ENCODE assay signal across 8 cellular contexts in the genomic region with DNA sequence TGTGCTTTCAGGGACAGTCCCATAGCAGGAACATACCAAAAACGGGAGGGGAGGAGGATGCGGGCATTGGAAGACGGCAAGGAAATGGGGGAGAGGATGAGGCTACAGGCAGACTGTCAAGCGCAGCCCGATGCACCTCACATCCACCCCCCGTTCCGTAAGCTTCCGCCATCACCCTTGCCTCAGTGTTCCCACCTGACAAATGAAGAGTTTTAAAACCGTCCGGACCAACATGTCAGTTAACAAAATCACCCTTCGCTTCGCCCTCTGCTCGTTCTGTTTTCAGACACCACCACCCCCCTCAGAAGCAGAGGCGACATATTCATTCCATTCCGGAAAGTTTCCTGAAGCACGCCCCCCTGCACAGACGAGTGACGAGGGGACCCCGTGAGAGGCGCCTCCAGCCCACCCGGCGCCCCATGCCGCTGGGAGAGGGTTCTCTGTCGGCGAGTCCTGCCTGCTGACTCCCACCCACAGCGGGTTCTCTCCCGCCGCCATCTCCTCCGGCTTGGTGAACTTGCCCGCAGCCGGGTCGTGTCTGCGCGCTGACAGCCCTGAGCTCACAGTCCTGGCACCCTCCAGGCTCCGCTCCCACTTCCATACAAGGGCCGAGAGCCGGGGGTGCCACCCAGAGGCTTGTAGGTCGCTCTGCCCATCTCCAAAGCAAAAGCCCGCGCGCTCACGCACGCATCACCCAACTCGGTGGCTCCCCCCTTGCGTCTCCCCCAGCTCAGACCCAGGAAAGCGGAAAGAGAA. TPM values are rescaled to one million over a fixed set of nuclear protein-coding genes. Genes with fewer than 3 reads are reported as not detected.
DNase-seq lines count a peak whose midpoint lies in the region; ATAC-seq, FAIRE-seq and TF ChIP-seq lines count a peak whose summit lies in the region.

No MANE protein-coding gene starts in this region.

- ATAC-seq in GM19455 (IDR thresholded peaks at IDR 0.05; ENCODE audit: unreplicated experiment) (no peak), esophagus mucosa (no peak)

- no peaks in the 10 kb centered on the region for H3K79me2 ChIP-seq in hepatocyte

- DNase-seq in MG63 (peak; percentile 31), hepatocyte (ENCODE audit: low spot score) (no peak), GM19239 (ENCODE audit: insufficient read length, low spot score) (no peak), superior temporal gyrus (ENCODE audit: extremely low spot score) (no peak)
- DNase-seq in activated T-cell treated with anti-CD3 and anti-CD28 coated beads, Interleukin-2, amount 50 U/mL, for 24 hours = peak; percentile 67
- peak; percentile 31 for DNase-seq in stimulated activated CD4-positive, alpha-beta T cell treated with anti-CD3 and anti-CD28 coated beads, Interleukin-2, amount 100 ng/mL, for 4 hours (ENCODE audit: low read depth)

- H3K4me2 ChIP-seq in hepatocyte = peak overlapping the region; percentile 91

- H3K36me3 ChIP-seq in MG63 (no peaks in the 10 kb centered on the region), hepatocyte (replicated peaks; ENCODE audit: insufficient read depth, low read depth) (no peaks in the 10 kb centered on the region)

- no peaks in the 10 kb centered on the region for H3K9me3 Mint-ChIP-seq in activated T-cell treated with anti-CD3 and anti-CD28 coated beads, Interleukin-2, amount 50 U/mL, for 24 hours

- no peaks in the 10 kb centered on the region for H4K20me1 ChIP-seq in hepatocyte (ENCODE audit: insufficient read depth, poor library complexity, severe bottlenecking)

- H3K4me3 Mint-ChIP-seq in activated T-cell treated with anti-CD3 and anti-CD28 coated beads, Interleukin-2, amount 50 U/mL, for 24 hours = peak overlapping the region; percentile 90

- peaks cover 50% of the 10 kb centered on the region for H3K4me1 Mint-ChIP-seq in activated T-cell treated with anti-CD3 and anti-CD28 coated beads, Interleukin-2, amount 50 U/mL, for 24 hours (ENCODE audit: low read depth)

- H3K27me3 ChIP-seq in MG63 (no peaks in the 10 kb centered on the region; the same call in 1 of the 2 replicates), hepatocyte (peaks cover 87% of the 10 kb centered on the region)

- no peak overlapping the region for H2AFZ ChIP-seq in hepatocyte

- peak overlapping the region; percentile 79 for H3K27ac Mint-ChIP-seq in activated T-cell treated with anti-CD3 and anti-CD28 coated beads, Interleukin-2, amount 50 U/mL, for 24 hours

- no peak overlapping the region for H3K27ac ChIP-seq in hepatocyte

- H3K4me1 ChIP-seq in hepatocyte (ENCODE audit: insufficient read depth) = peaks cover 3% of the 10 kb centered on the region

- no peak for FAIRE-seq in GM19239 (lab: Jason Lieb, UNC)

- no peaks in the 10 kb centered on the region for H3K9me3 ChIP-seq in MG63
- no peaks in the 10 kb centered on the region for H3K9me3 ChIP-seq in hepatocyte (ENCODE audit: low read depth)

- no peak for TF ChIP-seq CTCF in hepatocyte (IDR thresholded peaks at IDR 0.05; ENCODE audit: poor library complexity)

- peak overlapping the region; percentile 62 for H3K4me3 ChIP-seq in MG63
- no peak overlapping the region for H3K4me3 ChIP-seq in hepatocyte

- WGBS in hepatocyte (ENCODE audit: low lambda C conversion rate, missing lambda C conversion rate) = 10% methylated on average over 39 of the region's 46 CpGs

- H3K9me2 ChIP-seq in hepatocyte (replicated peaks; ENCODE audit: insufficient read depth) = no peaks in the 10 kb centered on the region

- peaks cover 26% of the 10 kb centered on the region for H3K27me3 Mint-ChIP-seq in activated T-cell treated with anti-CD3 and anti-CD28 coated beads, Interleukin-2, amount 50 U/mL, for 24 hours

- H3K36me3 Mint-ChIP-seq in activated T-cell treated with anti-CD3 and anti-CD28 coated beads, Interleukin-2, amount 50 U/mL, for 24 hours (ENCODE audit: low read depth) = peaks cover 10% of the 10 kb centered on the region

RNA-seq across cellular contexts. Expression of gene IGSF9B, which starts 1.5 kb away (rescaled TPM):
- total RNA-seq in MG63 (2014; rRNA removed; shearing (Covaris generic); ENCODE audit: low replicate concordance) = 0.12 and 0.43 TPM in 2 replicates
- total RNA-seq in hepatocyte (0.30 and 0.32 TPM in 2 replicates), esophagus mucosa (1.5 TPM)
- 0.65 and 0.91 TPM in 2 replicates for polyA plus RNA-seq in hepatocyte

Comparison
In these comparisons a context has a peak if more than half of its experiments do, and no peak if none do; other contexts are left out.
1. DNase-seq: peak in MG63 (single experiment), activated T-cell treated with anti-CD3 and anti-CD28 coated beads, Interleukin-2, amount 50 U/mL, for 24 hours (single experiment) and stimulated activated CD4-positive, alpha-beta T cell treated with anti-CD3 and anti-CD28 coated beads, Interleukin-2, amount 100 ng/mL, for 4 hours (single experiment); none in hepatocyte (single experiment), GM19239 (single experiment) and superior temporal gyrus (single experiment).